ENCODE assay signal across 20 cellular contexts in the genomic region with DNA sequence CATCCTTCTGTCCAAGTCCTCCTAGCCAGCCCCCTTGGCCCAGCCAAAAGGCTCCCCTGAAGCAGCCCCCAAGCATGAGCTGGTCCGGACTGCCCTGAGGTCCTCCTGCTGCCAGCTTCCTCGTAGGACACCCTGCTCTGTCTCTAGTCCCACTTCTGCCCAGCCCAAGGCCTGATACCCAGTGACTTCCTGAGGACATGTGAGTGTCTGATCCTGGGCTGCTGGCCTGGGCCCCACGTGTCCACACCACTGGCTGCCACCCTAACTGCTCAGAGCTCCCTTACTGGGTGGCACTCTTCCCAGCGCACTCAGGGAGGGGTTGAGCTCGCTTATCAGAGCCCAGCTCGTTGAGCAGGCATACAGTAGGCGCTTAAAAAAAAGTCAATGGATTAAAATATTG. TPM values are rescaled to one million over a fixed set of nuclear protein-coding genes. Genes with fewer than 3 reads are reported as not detected.
DNase-seq lines count a peak whose midpoint lies in the region; ATAC-seq, FAIRE-seq and TF ChIP-seq lines count a peak whose summit lies in the region.
"Had no signal": no experiment of that assay in that cellular context is flagged by ENCODE, and none has a peak within 500 bp of the region (broad histone marks: within the 10 kb centered on the region; RNA-seq: fewer than 3 reads in every experiment).

No MANE protein-coding gene starts in this region.

- peak overlapping the region in 1 of 2 experiments; percentile 57; a peak in 1 of 6 replicates for H3K27ac ChIP-seq in A549
- H3K27ac ChIP-seq in esophagus squamous epithelium, result peak overlapping the region; percentile 40 to 76 (median 56)
- peak overlapping the region; percentile 94 to 98 for H3K27ac ChIP-seq in right atrium auricular region
- H3K27ac ChIP-seq in psoas muscle, result peak overlapping the region; percentile 74
- H3K27ac ChIP-seq: 22Rv1 had no signal

- H3K4me3 Mint-ChIP-seq in stimulated activated naive CD8-positive, alpha-beta T cell treated with anti-CD3 and anti-CD28 coated beads, Interleukin-15, amount 100 ng/mL, for 72 hours, result no peak overlapping the region

- no peaks in the 10 kb centered on the region for H3K4me1 Mint-ChIP-seq in stimulated activated naive CD8-positive, alpha-beta T cell treated with anti-CD3 and anti-CD28 coated beads, Interleukin-15, amount 100 ng/mL, for 72 hours

- ATAC-seq in A549, result no peak
- ATAC-seq in psoas muscle, result peak; percentile 74 to 79 (median 76)
- ATAC-seq in HG03159 (IDR thresholded peaks at IDR 0.05; ENCODE audit: unreplicated experiment), result no peak
- ATAC-seq in stimulated activated naive CD8-positive, alpha-beta T cell treated with anti-CD3 and anti-CD28 coated beads, Interleukin-15, amount 100 ng/mL, for 72 hours, result no peak

- H3K27ac Mint-ChIP-seq in stimulated activated naive CD8-positive, alpha-beta T cell treated with anti-CD3 and anti-CD28 coated beads, Interleukin-15, amount 100 ng/mL, for 72 hours, result no peak overlapping the region

- no peak for FAIRE-seq in A549 (lab: Jason Lieb, UNC)
- FAIRE-seq: H54, HTR-8/SVneo had no signal

- 58% methylated on average over 7 of the region's 7 CpGs for WGBS in A549 (ENCODE audit: missing lambda C conversion rate)
- 50 to 70% methylated on average over 5 to 7 of the region's 7 CpGs for WGBS in esophagus squamous epithelium, 2 donors
- 43 to 52% (median 49%) methylated on average over 7 of the region's 7 CpGs for WGBS in psoas muscle, 3 donors

- H3K27me3 ChIP-seq in esophagus squamous epithelium (peaks cover 0 to 26% (median 0%) of the 10 kb centered on the region in 4 donors), right atrium auricular region (no peaks in the 10 kb centered on the region), psoas muscle (ENCODE audit: insufficient read depth in 3 of 3, low read length in 2 of 3) (no peaks in the 10 kb centered on the region)

- H3K9me3 ChIP-seq in A549 (0 out of 3 replicates have a peak, but pooled peaks cover 4% of the 10 kb centered on the region), esophagus squamous epithelium (peaks cover 0 to 3% (median 0%) of the 10 kb centered on the region in 3 donors), right atrium auricular region (peaks cover 0 to 2% of the 10 kb centered on the region in 2 donors), psoas muscle (no peaks in the 10 kb centered on the region)

- peak overlapping the region; percentile 24; the same call in 1 of the 3 replicates for H3K4me2 ChIP-seq in A549

- TF ChIP-seq RAD21 in A549 (conservative IDR thresholded peaks at IDR 0.05 in 1 of 2, IDR thresholded peaks at IDR 0.05 in 1 of 2), result no peak

- TF ChIP-seq POLR2A in A549 (IDR thresholded peaks at IDR 0.05; ENCODE audit: low read length) (no peak), esophagus squamous epithelium (IDR thresholded peaks at IDR 0.05) (no peak)

- CTCF ChIA-PET in A549 (lab: Yijun Ruan, JAX), result interaction anchor here (0.6 to 7.1 kb wide), 9 partner anchors 10 to 878 kb away, joined by 3 to 45 read pairs (median 7); a partner anchor contains a TSS

- no peak overlapping the region for H3K4me3 ChIP-seq in A549
- H3K4me3 ChIP-seq in esophagus squamous epithelium, result no peak overlapping the region
- peak overlapping the region; percentile 46 to 51 for H3K4me3 ChIP-seq in right atrium auricular region
- H3K4me3 ChIP-seq in psoas muscle, result no peak overlapping the region

- H3K27me3 Mint-ChIP-seq in stimulated activated naive CD8-positive, alpha-beta T cell treated with anti-CD3 and anti-CD28 coated beads, Interleukin-15, amount 100 ng/mL, for 72 hours, result peaks cover 20% of the 10 kb centered on the region

- POLR2A ChIA-PET in A549 (lab: Yijun Ruan, JAX), result no interaction called here

- peaks cover 9% of the 10 kb centered on the region; the same call in 1 of the 3 replicates for H3K4me1 ChIP-seq in A549
- peaks cover 0 to 8% (median 0%) of the 10 kb centered on the region in 3 donors for H3K4me1 ChIP-seq in esophagus squamous epithelium
- H3K4me1 ChIP-seq in right atrium auricular region, result peaks cover 0 to 15% of the 10 kb centered on the region in 2 donors
- H3K4me1 ChIP-seq in psoas muscle, result peaks cover 30% of the 10 kb centered on the region

- TF ChIP-seq CTCF in A549 (IDR thresholded peaks at IDR 0.05), result no peak
- TF ChIP-seq CTCF in esophagus squamous epithelium (IDR thresholded peaks at IDR 0.05), result no peak
- TF ChIP-seq CTCF in right atrium auricular region (IDR thresholded peaks at IDR 0.05), result no peak
- no peak for TF ChIP-seq CTCF in psoas muscle (IDR thresholded peaks at IDR 0.05)

- no peak for TF ChIP-seq EP300 in A549 (IDR thresholded peaks at IDR 0.05)

- H3K36me3 ChIP-seq in esophagus squamous epithelium (no peaks in the 10 kb centered on the region), right atrium auricular region (peaks cover 10% of the 10 kb centered on the region), psoas muscle (ENCODE audit: insufficient read depth in 1 of 2, low read depth in 1 of 2) (no peaks in the 10 kb centered on the region)

- peaks cover 4 to 10% of the 10 kb centered on the region in 2 donors for H3K9me3 Mint-ChIP-seq in stimulated activated naive CD8-positive, alpha-beta T cell treated with anti-CD3 and anti-CD28 coated beads, Interleukin-15, amount 100 ng/mL, for 72 hours

- intact Hi-C loops in esophagus squamous epithelium (cut with DNase I) (no loop called here), psoas muscle (cut with DNase I) (no loop called here)

- DNase-seq in A549 (ENCODE audit: low read depth in 1 of 2, low spot score in 1 of 2), result no peak
- DNase-seq in esophagus squamous epithelium (lab: John Stamatoyannopoulos, UW), result no peak
- peak; percentile 73 for DNase-seq in right atrium auricular region (ENCODE audit: low spot score)
- DNase-seq in psoas muscle, result peak; percentile 51 to 88
- no peak for DNase-seq in NCI-H1417 treated with DMSO at 0.1 percent for 48 hours (lab: John Stamatoyannopoulos, UW)
- no peak for DNase-seq in stimulated activated naive CD8-positive, alpha-beta T cell treated with anti-CD3 and anti-CD28 coated beads, Interleukin-15, amount 100 ng/mL, for 72 hours
- no peak for DNase-seq in 8988T
- DNase-seq: COR-L47, DMS153, EL, MV-4-11, NCI-H146, NCI-H2081 treated with DMSO at 0.1 percent for 48 hours, NCI-H2227 treated with DMSO at 0.1 percent for 48 hours, NCI-H526 treated with DMSO at 0.1 percent for 48 hours, RPMI8226 had no signal

TF ChIP-seq in A549, 52 proteins besides CTCF, POLR2A, EP300 and RAD21:
- TF ChIP-seq JUNB (IDR thresholded peaks at IDR 0.05) (no peak), SMC3 (IDR thresholded peaks at IDR 0.05) (no peak), USF2 (IDR thresholded peaks at IDR 0.05) (no peak), CEBPB (IDR thresholded peaks at IDR 0.05) (no peak), GATA3 (IDR thresholded peaks at IDR 0.05; ENCODE audit: borderline replicate concordance) (no peak), NPAS2 (CRISPR knock-in tag; IDR thresholded peaks at IDR 0.05; ENCODE audit: borderline replicate concordance) (no peak), ZSCAN20 (CRISPR knock-in tag; IDR thresholded peaks at IDR 0.05) (no peak)
- TF ChIP-seq, protein P1, sequence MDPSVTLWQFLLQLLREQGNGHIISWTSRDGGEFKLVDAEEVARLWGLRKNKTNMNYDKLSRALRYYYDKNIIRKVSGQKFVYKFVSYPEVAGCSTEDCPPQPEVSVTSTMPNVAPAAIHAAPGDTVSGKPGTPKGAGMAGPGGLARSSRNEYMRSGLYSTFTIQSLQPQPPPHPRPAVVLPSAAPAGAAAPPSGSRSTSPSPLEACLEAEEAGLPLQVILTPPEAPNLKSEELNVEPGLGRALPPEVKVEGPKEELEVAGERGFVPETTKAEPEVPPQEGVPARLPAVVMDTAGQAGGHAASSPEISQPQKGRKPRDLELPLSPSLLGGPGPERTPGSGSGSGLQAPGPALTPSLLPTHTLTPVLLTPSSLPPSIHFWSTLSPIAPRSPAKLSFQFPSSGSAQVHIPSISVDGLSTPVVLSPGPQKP (IDR thresholded peaks at IDR 0.05; ENCODE audit: low read depth, low read length), result no peak

RNA-seq across cellular contexts. Expression of gene PDIA6, which starts 34.4 kb away (rescaled TPM):
- polyA plus RNA-seq in A549 (2011; rRNA removed) (292 and 442 TPM in 2 replicates), A549 (2017; fragmentation: RNase III; extraction: RNeasy Plus Mini Kit Qiagen cat#74134 plus additional on column Dnase treatment) (309 to 325 TPM (median 322 TPM) in 3 replicates), psoas muscle (100 to 1,000 TPM in 1 of 3 donors, 10 to 100 TPM in 2; 55.1 to 139 (median 80.0) TPM)
- 170 and 188 TPM in 2 replicates for polyA plus RNA-seq in A549 (2012; cell fraction: cytosol; rRNA removed)
- 107 and 173 TPM in 2 replicates for polyA plus RNA-seq in A549 (2012; cell fraction: nucleus; rRNA removed)
- 98.3 and 120 TPM in 2 replicates for polyA minus RNA-seq in A549 (2011; rRNA and poly(A)+ RNA removed)
- total RNA-seq in esophagus squamous epithelium (100 to 1,000 TPM in 2 of 4 donors, 10 to 100 TPM in 2; 81.6 to 131 (median 107) TPM), right atrium auricular region (10 to 100 TPM; 89.0 to 94.4 TPM), psoas muscle (10 to 100 TPM; 40.1 to 61.7 (median 51.7) TPM)

Comparison
In these comparisons a context has a peak if more than half of its experiments do, and no peak if none do; other contexts are left out.
1. ATAC-seq: peak in psoas muscle (4 of 4); none in A549 (0 of 2), HG03159 (single experiment) and stimulated activated naive CD8-positive, alpha-beta T cell treated with anti-CD3 and anti-CD28 coated beads, Interleukin-15, amount 100 ng/mL, for 72 hours (single experiment).
2. DNase-seq: peak in right atrium auricular region (single experiment) and psoas muscle (2 of 2); none in A549 (0 of 2), esophagus squamous epithelium (single experiment), NCI-H1417 treated with DMSO at 0.1 percent for 48 hours (single experiment), stimulated activated naive CD8-positive, alpha-beta T cell treated with anti-CD3 and anti-CD28 coated beads, Interleukin-15, amount 100 ng/mL, for 72 hours (0 of 2) and 8988T (single experiment).
3. H3K4me3 ChIP-seq: peak in right atrium auricular region (2 of 2); none in A549 (single experiment), esophagus squamous epithelium (0 of 4) and psoas muscle (single experiment).